Comparison of ENCODE assay signal across 8 cellular contexts in genomic region chrX:74536142-74537010, GRCh38.
DNase-seq lines count a peak whose midpoint lies in the region; TF ChIP-seq lines count a peak whose summit lies in the region.

No MANE protein-coding gene starts in this region.

- H3K27ac ChIP-seq in HEK293 (ENCODE audit: extremely low read depth, low read depth, low read length): peak overlapping the region; percentile 90
- H3K27ac ChIP-seq in hepatocyte: peak overlapping the region; percentile 94

- H3K4me3 ChIP-seq in HEK293 (ENCODE audit: low read depth, low read length) (peak overlapping the region; percentile 33), hepatocyte (peak overlapping the region; percentile 41)

- H3K36me3 ChIP-seq in HEK293 (ENCODE audit: control insufficient read depth in 2 of 2, insufficient read depth in 1 of 2, low read length in 2 of 2) (peaks cover 0 to 5% of the 10 kb centered on the region in 2 experiments; a peak in 1 of 3 replicates), hepatocyte (replicated peaks; ENCODE audit: insufficient read depth, low read depth) (no peaks in the 10 kb centered on the region)

- peak overlapping the region; percentile 91 for H3K4me2 ChIP-seq in hepatocyte

- H3K4me1 ChIP-seq in HEK293 (ENCODE audit: control insufficient read depth, insufficient read depth, low read length) (peaks cover 7% of the 10 kb centered on the region; the same call in 1 of the 2 replicates), hepatocyte (ENCODE audit: insufficient read depth) (no peaks in the 10 kb centered on the region)

- CTCF ChIA-PET in GM10248 (lab: Yijun Ruan, JAX) (interaction anchor here (1.3 to 3.9 kb wide), 3 partner anchors 9 to 27 kb away, joined by 3 to 24 read pairs (median 3); no protein-coding TSS in a partner anchor), HEK293 (lab: Yijun Ruan, JAX) (interaction anchor here (0.7 to 3.0 kb wide), 5 partner anchors 10 to 295 kb away, joined by 3 to 18 read pairs (median 3); no protein-coding TSS in a partner anchor)

- no peaks in the 10 kb centered on the region for H3K79me2 ChIP-seq in hepatocyte

- TF ChIP-seq CTCF in GM10248 (IDR thresholded peaks at IDR 0.05; ENCODE audit: control extremely low read depth, extremely low read depth, low read depth, missing control alignments) (peak; percentile 0), HEK293 (tag by site-specific recombination; IDR thresholded peaks at IDR 0.05) (peak; percentile 51), hepatocyte (IDR thresholded peaks at IDR 0.05; ENCODE audit: poor library complexity) (peak; percentile 22), progenitor cell of endocrine pancreas (IDR thresholded peaks at IDR 0.05; ENCODE audit: unreplicated experiment) (peak; percentile 53)

- peak overlapping the region; percentile 75 for H3K4me3 Mint-ChIP-seq in progenitor cell of endocrine pancreas (ENCODE audit: low read depth)

- peak overlapping the region; percentile 85 for H2AFZ ChIP-seq in hepatocyte

- DNase-seq in GM10248 (ENCODE audit: extremely low spot score): peak; percentile 64
- peak; percentile 82 for DNase-seq in NCI-H1105 (lab: John Stamatoyannopoulos, UW)
- peak in 4 of 5 donors; percentile 12 to 24 (median 16) for DNase-seq in T-helper 1 cell
- peak; percentile 48 for DNase-seq in brain pericyte (ENCODE audit: low read depth, low spot score)
- DNase-seq in hepatocyte (ENCODE audit: low spot score): peak; percentile 81
- DNase-seq in progenitor cell of endocrine pancreas (ENCODE audit: low spot score, unreplicated experiment): peak; percentile 45
- no peak for DNase-seq in NCI-H1048 (lab: John Stamatoyannopoulos, UW)

- H3K9me3 Mint-ChIP-seq in progenitor cell of endocrine pancreas (ENCODE audit: low read depth): peaks cover 6% of the 10 kb centered on the region

- WGBS in hepatocyte (ENCODE audit: low lambda C conversion rate, missing lambda C conversion rate): 46% methylated on average over 44 of the region's 64 CpGs

- H3K27me3 Mint-ChIP-seq in progenitor cell of endocrine pancreas: peaks cover 8% of the 10 kb centered on the region

- H3K9me3 ChIP-seq in HEK293 (ENCODE audit: control insufficient read depth, insufficient read depth, low read depth, low read length): no peaks in the 10 kb centered on the region; the same call in 1 of the 2 replicates
- H3K9me3 ChIP-seq in hepatocyte (ENCODE audit: low read depth): no peaks in the 10 kb centered on the region

- H3K27me3 ChIP-seq in hepatocyte: no peaks in the 10 kb centered on the region

- no peak overlapping the region for H3K27ac Mint-ChIP-seq in progenitor cell of endocrine pancreas

- no peaks in the 10 kb centered on the region for H3K9me2 ChIP-seq in hepatocyte (replicated peaks; ENCODE audit: insufficient read depth)

- H3K4me1 Mint-ChIP-seq in progenitor cell of endocrine pancreas (ENCODE audit: low read depth): peaks cover 2% of the 10 kb centered on the region

- peaks cover 1% of the 10 kb centered on the region for H3K36me3 Mint-ChIP-seq in progenitor cell of endocrine pancreas (ENCODE audit: insufficient read depth)

- POLR2A ChIA-PET in GM10248 (lab: Yijun Ruan, JAX) (no interaction called here), HEK293 (lab: Yijun Ruan, JAX) (interaction anchor here (0.7 to 1.0 kb wide), 3 partner anchors 8 to 116 kb away, joined by 3 read pairs; no protein-coding TSS in a partner anchor)

- no peaks in the 10 kb centered on the region for H4K20me1 ChIP-seq in hepatocyte (ENCODE audit: insufficient read depth, poor library complexity, severe bottlenecking)

TF ChIP-seq in HEK293, 187 proteins besides CTCF, POLR2A, EP300 and RAD21 (continues in another document):
- TF ChIP-seq GLIS2 (tag by site-specific recombination; IDR thresholded peaks at IDR 0.05) (peak; percentile 89), KLF16 (tag by site-specific recombination; IDR thresholded peaks at IDR 0.05) (peak; percentile 71; the same call in 1 of the 2 replicates), SP3 (tag by site-specific recombination; IDR thresholded peaks at IDR 0.05) (peak; percentile 88), SP2 (tag by site-specific recombination; IDR thresholded peaks at IDR 0.05) (peak; percentile 89), IKZF3 (tag by site-specific recombination; IDR thresholded peaks at IDR 0.05) (peak; percentile 77), ZNF501 (tag by site-specific recombination; IDR thresholded peaks at IDR 0.05) (no peak), SCRT2 (tag by site-specific recombination; IDR thresholded peaks at IDR 0.05) (peak; percentile 25), EGR2 (tag by site-specific recombination; IDR thresholded peaks at IDR 0.05; ENCODE audit: low read depth) (peak; percentile 65), ZBTB11 (tag by site-specific recombination; conservative IDR thresholded peaks at IDR 0.05; ENCODE audit: low read depth) (peak; percentile 18; the same call in 1 of the 2 replicates), ZNF777 (tag by site-specific recombination; IDR thresholded peaks at IDR 0.05; ENCODE audit: borderline replicate concordance) (peak; percentile 35; the same call in 1 of the 2 replicates), ZNF362 (tag by site-specific recombination; IDR thresholded peaks at IDR 0.05) (no peak), GLIS1 (tag by site-specific recombination; IDR thresholded peaks at IDR 0.05) (peak; percentile 24), KLF9 (tag by site-specific recombination; IDR thresholded peaks at IDR 0.05; ENCODE audit: low read depth) (0 out of 2 replicates have a peak, but pooled peaks have one; percentile 56), ZBTB17 (tag by site-specific recombination; IDR thresholded peaks at IDR 0.05) (peak; percentile 74), KLF1 (tag by site-specific recombination; IDR thresholded peaks at IDR 0.05) (peak; percentile 82), ZBTB48 (tag by site-specific recombination; IDR thresholded peaks at IDR 0.05) (peak; percentile 83), ZNF747 (tag by site-specific recombination; IDR thresholded peaks at IDR 0.05) (no peak), KLF7 (tag by site-specific recombination; IDR thresholded peaks at IDR 0.05; ENCODE audit: borderline replicate concordance) (0 out of 2 replicates have a peak, but pooled peaks have one; percentile 25), HOXD13 (CRISPR knock-in tag; IDR thresholded peaks at IDR 0.05; ENCODE audit: borderline replicate concordance) (no peak), ZNF133 (tag by site-specific recombination; IDR thresholded peaks at IDR 0.05) (0 out of 2 replicates have a peak, but pooled peaks have one; percentile 16), ZBTB8A (tag by site-specific recombination; IDR thresholded peaks at IDR 0.05) (0 out of 2 replicates have a peak, but pooled peaks have one; percentile 17), REPIN1 (tag by site-specific recombination; IDR thresholded peaks at IDR 0.05; ENCODE audit: low read depth) (no peak), ZNF837 (tag by site-specific recombination; IDR thresholded peaks at IDR 0.05) (no peak), ZNF132 (tag by site-specific recombination; IDR thresholded peaks at IDR 0.05; ENCODE audit: borderline replicate concordance) (no peak), ZNF394 (tag by site-specific recombination; IDR thresholded peaks at IDR 0.05; ENCODE audit: borderline replicate concordance) (peak; percentile 41; the same call in 1 of the 2 replicates)
- TF ChIP-seq, protein P1, sequence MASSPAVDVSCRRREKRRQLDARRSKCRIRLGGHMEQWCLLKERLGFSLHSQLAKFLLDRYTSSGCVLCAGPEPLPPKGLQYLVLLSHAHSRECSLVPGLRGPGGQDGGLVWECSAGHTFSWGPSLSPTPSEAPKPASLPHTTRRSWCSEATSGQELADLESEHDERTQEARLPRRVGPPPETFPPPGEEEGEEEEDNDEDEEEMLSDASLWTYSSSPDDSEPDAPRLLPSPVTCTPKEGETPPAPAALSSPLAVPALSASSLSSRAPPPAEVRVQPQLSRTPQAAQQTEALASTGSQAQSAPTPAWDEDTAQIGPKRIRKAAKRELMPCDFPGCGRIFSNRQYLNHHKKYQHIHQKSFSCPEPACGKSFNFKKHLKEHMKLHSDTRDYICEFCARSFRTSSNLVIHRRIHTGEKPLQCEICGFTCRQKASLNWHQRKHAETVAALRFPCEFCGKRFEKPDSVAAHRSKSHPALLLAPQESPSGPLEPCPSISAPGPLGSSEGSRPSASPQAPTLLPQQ (tag by site-specific recombination; IDR thresholded peaks at IDR 0.05): 0 out of 2 replicates have a peak, but pooled peaks have one; percentile 24

Comparison
In these comparisons a context has a peak if more than half of its experiments do, and no peak if none do; other contexts are left out.
1. CTCF ChIP-seq: peak in every context shown above with its lines; median percentile 53 in progenitor cell of endocrine pancreas; 51 in HEK293; 22 in hepatocyte; 0 in GM10248.